Comparison of ENCODE assay signal across 9 cellular contexts in the genomic region with DNA sequence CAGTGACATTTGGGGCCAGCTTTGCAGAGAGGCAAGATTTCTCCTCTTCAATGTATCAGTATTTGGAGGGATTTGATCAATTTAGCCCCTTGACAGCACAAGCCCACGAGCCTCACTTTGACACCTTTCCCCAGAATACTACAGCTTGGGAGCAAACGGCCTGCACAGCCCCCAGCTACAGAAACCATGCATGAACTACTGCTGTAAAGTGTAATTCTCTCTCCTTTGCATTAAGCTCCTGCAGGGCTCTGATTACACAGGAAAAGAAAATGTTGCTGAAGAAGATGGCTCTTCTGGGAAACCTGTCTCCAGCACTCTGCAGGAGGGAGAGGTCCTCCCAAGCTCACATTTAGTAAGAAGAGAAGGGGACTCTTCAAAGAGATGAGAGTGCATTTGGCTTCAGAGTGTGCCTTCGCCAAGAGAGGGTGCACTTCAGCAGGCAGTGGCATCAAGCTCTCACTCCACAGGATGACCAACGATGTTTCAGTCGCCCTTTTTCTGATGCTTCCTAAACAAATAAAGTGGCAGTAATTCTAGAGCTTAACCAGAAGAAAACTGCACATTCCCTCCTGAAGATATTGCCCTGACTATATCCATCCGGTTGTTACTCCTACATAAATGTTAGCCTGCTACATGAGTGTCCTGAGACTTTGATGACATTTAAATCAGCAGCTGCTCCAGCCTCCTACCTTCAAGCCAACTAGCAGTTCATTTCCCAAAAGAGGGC.
DNase-seq lines count a peak whose midpoint lies in the region; ATAC-seq and TF ChIP-seq lines count a peak whose summit lies in the region.
"Had no signal": no experiment of that assay in that cellular context is flagged by ENCODE, and none has a peak within 500 bp of the region (broad histone marks: within the 10 kb centered on the region; RNA-seq: fewer than 3 reads in every experiment).

No MANE protein-coding gene starts in this region.

- H3K36me3 Mint-ChIP-seq in activated T-helper 2 cell treated with anti-CD3 and anti-CD28 coated beads, Interferon-gamma antibody, Interleukin-2, Interleukin-4, amounts not matched to agents 10 μg/mL and 5 μg/mL and 100 μg/mL, durations not matched to agents 14 hours and 24 hours and 36 hours (ENCODE audit: low read depth) = peaks cover 73% of the 10 kb centered on the region

- peak overlapping the region; percentile 36 for H3K27ac Mint-ChIP-seq in activated T-helper 2 cell treated with anti-CD3 and anti-CD28 coated beads, Interferon-gamma antibody, Interleukin-2, Interleukin-4, amounts not matched to agents 10 μg/mL and 5 μg/mL and 100 μg/mL, durations not matched to agents 14 hours and 24 hours and 36 hours

- peak; percentile 46 for TF ChIP-seq CTCF in hepatocyte (IDR thresholded peaks at IDR 0.05; ENCODE audit: poor library complexity)
- peak; percentile 22 to 51 (median 38) for TF ChIP-seq CTCF in tibial nerve (IDR thresholded peaks at IDR 0.05)

- DNase-seq in Daoy (ENCODE audit: low read depth) = peak; percentile 49
- no peak for DNase-seq in activated T-helper 2 cell treated with anti-CD3 and anti-CD28 coated beads, Interferon-gamma antibody, Interleukin-2, Interleukin-4, amounts not matched to agents 10 μg/mL and 5 μg/mL and 100 μg/mL, durations not matched to agents 14 hours and 24 hours and 36 hours (ENCODE audit: low spot score)
- peak; percentile 56 for DNase-seq in hepatocyte (ENCODE audit: low spot score)
- peak in 1 of 2 donors; percentile 40 for DNase-seq in tibial nerve (ENCODE audit: low spot score in 2 of 2)
- DNase-seq in NCI-H2081 treated with DMSO at 0.1 percent for 48 hours (lab: John Stamatoyannopoulos, UW) = no peak

- no peaks in the 10 kb centered on the region for H4K20me1 ChIP-seq in hepatocyte (ENCODE audit: insufficient read depth, poor library complexity, severe bottlenecking)

- TF ChIP-seq EP300 in Ishikawa (IDR thresholded peaks at IDR 0.05; ENCODE audit: borderline replicate concordance) (no peak), tibial nerve (IDR thresholded peaks at IDR 0.05) (peak in 1 of 2 donors; percentile 47)

- H3K4me1 ChIP-seq in hepatocyte (ENCODE audit: insufficient read depth) (no peaks in the 10 kb centered on the region), tibial nerve (no peaks in the 10 kb centered on the region)

- H3K27me3 ChIP-seq in hepatocyte (no peaks in the 10 kb centered on the region), tibial nerve (no peaks in the 10 kb centered on the region)
- H3K27me3 ChIP-seq: SJSA1 had no signal

- no peak overlapping the region for H3K4me3 Mint-ChIP-seq in activated T-helper 2 cell treated with anti-CD3 and anti-CD28 coated beads, Interferon-gamma antibody, Interleukin-2, Interleukin-4, amounts not matched to agents 10 μg/mL and 5 μg/mL and 100 μg/mL, durations not matched to agents 14 hours and 24 hours and 36 hours (ENCODE audit: low read depth)

- H3K27me3 Mint-ChIP-seq in activated T-helper 2 cell treated with anti-CD3 and anti-CD28 coated beads, Interferon-gamma antibody, Interleukin-2, Interleukin-4, amounts not matched to agents 10 μg/mL and 5 μg/mL and 100 μg/mL, durations not matched to agents 14 hours and 24 hours and 36 hours (ENCODE audit: low read depth) = no peaks in the 10 kb centered on the region

- no peak for TF ChIP-seq POLR2A in tibial nerve (IDR thresholded peaks at IDR 0.05)

- TF ChIP-seq RAD21 in Ishikawa (IDR thresholded peaks at IDR 0.05; ENCODE audit: low read depth) = peak; percentile 47

- 35% methylated on average over 6 of the region's 6 CpGs for WGBS in hepatocyte (ENCODE audit: low lambda C conversion rate, missing lambda C conversion rate)
- 15 to 20% methylated on average over 6 of the region's 6 CpGs for WGBS in tibial nerve, 2 donors

- no peak overlapping the region for H3K4me2 ChIP-seq in hepatocyte

- no peak for ATAC-seq in HG03432 (IDR thresholded peaks at IDR 0.05; ENCODE audit: unreplicated experiment)
- ATAC-seq in GM18519 (IDR thresholded peaks at IDR 0.05; ENCODE audit: low FRiP score, unreplicated experiment) = no peak

- H3K9me3 ChIP-seq in hepatocyte (ENCODE audit: low read depth) (no peaks in the 10 kb centered on the region), tibial nerve (peaks cover 0 to 16% (median 3%) of the 10 kb centered on the region in 4 donors)
- H3K9me3 ChIP-seq: SJSA1 had no signal

- no peak overlapping the region for H3K4me3 ChIP-seq in hepatocyte
- H3K4me3 ChIP-seq in tibial nerve = no peak overlapping the region
- H3K4me3 ChIP-seq: SJSA1 had no signal

- peaks cover 72% of the 10 kb centered on the region for H3K4me1 Mint-ChIP-seq in activated T-helper 2 cell treated with anti-CD3 and anti-CD28 coated beads, Interferon-gamma antibody, Interleukin-2, Interleukin-4, amounts not matched to agents 10 μg/mL and 5 μg/mL and 100 μg/mL, durations not matched to agents 14 hours and 24 hours and 36 hours (ENCODE audit: low read depth)

- H2AFZ ChIP-seq in hepatocyte = no peak overlapping the region

- no peak overlapping the region for H3K27ac ChIP-seq in hepatocyte
- H3K27ac ChIP-seq in tibial nerve = no peak overlapping the region
- H3K27ac ChIP-seq: SJSA1 had no signal

- H3K36me3 ChIP-seq in hepatocyte (replicated peaks; ENCODE audit: insufficient read depth, low read depth) = no peaks in the 10 kb centered on the region
- no peaks in the 10 kb centered on the region for H3K36me3 ChIP-seq in tibial nerve
- H3K36me3 ChIP-seq: SJSA1 had no signal

- H3K9me2 ChIP-seq in hepatocyte (replicated peaks; ENCODE audit: insufficient read depth) = no peaks in the 10 kb centered on the region

- H3K79me2 ChIP-seq in hepatocyte = no peaks in the 10 kb centered on the region

- H3K9me3 Mint-ChIP-seq in activated T-helper 2 cell treated with anti-CD3 and anti-CD28 coated beads, Interferon-gamma antibody, Interleukin-2, Interleukin-4, amounts not matched to agents 10 μg/mL and 5 μg/mL and 100 μg/mL, durations not matched to agents 14 hours and 24 hours and 36 hours = peaks cover 30% of the 10 kb centered on the region

- intact Hi-C loops in activated T-helper 2 cell treated with anti-CD3 and anti-CD28 coated beads, Interferon-gamma antibody, Interleukin-2, Interleukin-4, amounts not matched to agents 10 μg/mL and 5 μg/mL and 100 μg/mL, durations not matched to agents 14 hours and 24 hours and 36 hours (cut with micrococcal nuclease) = loop anchor here (5.0 kb wide), 1 partner anchor 103 kb away; no protein-coding TSS in a partner anchor

TF ChIP-seq in Ishikawa, 13 proteins besides CTCF, POLR2A, EP300 and RAD21:
- TF ChIP-seq ZBTB7A (IDR thresholded peaks at IDR 0.05; ENCODE audit: low read depth) (no peak), CEBPB (IDR thresholded peaks at IDR 0.05) (no peak), NFIC (IDR thresholded peaks at IDR 0.05) (no peak), EGR1 (IDR thresholded peaks at IDR 0.05) (no peak), FOXM1 (IDR thresholded peaks at IDR 0.05; ENCODE audit: borderline replicate concordance, low read depth) (no peak), TAF1 (IDR thresholded peaks at IDR 0.05; ENCODE audit: low read depth) (no peak), CREB1 (IDR thresholded peaks at IDR 0.05; ENCODE audit: low read depth) (no peak), YY1 (IDR thresholded peaks at IDR 0.05; ENCODE audit: low read depth) (no peak), TEAD4 (IDR thresholded peaks at IDR 0.05) (no peak), TCF12 (IDR thresholded peaks at IDR 0.05; ENCODE audit: low read depth) (no peak)
- TF ChIP-seq, protein P1, sequence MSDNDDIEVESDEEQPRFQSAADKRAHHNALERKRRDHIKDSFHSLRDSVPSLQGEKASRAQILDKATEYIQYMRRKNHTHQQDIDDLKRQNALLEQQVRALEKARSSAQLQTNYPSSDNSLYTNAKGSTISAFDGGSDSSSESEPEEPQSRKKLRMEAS (IDR thresholded peaks at IDR 0.05) = no peak
- TF ChIP-seq, protein P2, sequence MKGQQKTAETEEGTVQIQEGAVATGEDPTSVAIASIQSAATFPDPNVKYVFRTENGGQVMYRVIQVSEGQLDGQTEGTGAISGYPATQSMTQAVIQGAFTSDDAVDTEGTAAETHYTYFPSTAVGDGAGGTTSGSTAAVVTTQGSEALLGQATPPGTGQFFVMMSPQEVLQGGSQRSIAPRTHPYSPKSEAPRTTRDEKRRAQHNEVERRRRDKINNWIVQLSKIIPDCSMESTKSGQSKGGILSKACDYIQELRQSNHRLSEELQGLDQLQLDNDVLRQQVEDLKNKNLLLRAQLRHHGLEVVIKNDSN (IDR thresholded peaks at IDR 0.05) = no peak
- TF ChIP-seq, protein P3, sequence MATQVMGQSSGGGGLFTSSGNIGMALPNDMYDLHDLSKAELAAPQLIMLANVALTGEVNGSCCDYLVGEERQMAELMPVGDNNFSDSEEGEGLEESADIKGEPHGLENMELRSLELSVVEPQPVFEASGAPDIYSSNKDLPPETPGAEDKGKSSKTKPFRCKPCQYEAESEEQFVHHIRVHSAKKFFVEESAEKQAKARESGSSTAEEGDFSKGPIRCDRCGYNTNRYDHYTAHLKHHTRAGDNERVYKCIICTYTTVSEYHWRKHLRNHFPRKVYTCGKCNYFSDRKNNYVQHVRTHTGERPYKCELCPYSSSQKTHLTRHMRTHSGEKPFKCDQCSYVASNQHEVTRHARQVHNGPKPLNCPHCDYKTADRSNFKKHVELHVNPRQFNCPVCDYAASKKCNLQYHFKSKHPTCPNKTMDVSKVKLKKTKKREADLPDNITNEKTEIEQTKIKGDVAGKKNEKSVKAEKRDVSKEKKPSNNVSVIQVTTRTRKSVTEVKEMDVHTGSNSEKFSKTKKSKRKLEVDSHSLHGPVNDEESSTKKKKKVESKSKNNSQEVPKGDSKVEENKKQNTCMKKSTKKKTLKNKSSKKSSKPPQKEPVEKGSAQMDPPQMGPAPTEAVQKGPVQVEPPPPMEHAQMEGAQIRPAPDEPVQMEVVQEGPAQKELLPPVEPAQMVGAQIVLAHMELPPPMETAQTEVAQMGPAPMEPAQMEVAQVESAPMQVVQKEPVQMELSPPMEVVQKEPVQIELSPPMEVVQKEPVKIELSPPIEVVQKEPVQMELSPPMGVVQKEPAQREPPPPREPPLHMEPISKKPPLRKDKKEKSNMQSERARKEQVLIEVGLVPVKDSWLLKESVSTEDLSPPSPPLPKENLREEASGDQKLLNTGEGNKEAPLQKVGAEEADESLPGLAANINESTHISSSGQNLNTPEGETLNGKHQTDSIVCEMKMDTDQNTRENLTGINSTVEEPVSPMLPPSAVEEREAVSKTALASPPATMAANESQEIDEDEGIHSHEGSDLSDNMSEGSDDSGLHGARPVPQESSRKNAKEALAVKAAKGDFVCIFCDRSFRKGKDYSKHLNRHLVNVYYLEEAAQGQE (IDR thresholded peaks at IDR 0.05; ENCODE audit: low read depth) = no peak

Comparison
In these comparisons a context has a peak if more than half of its experiments do, and no peak if none do; other contexts are left out.
1. DNase-seq: peak in Daoy (single experiment) and hepatocyte (single experiment); none in activated T-helper 2 cell treated with anti-CD3 and anti-CD28 coated beads, Interferon-gamma antibody, Interleukin-2, Interleukin-4, amounts not matched to agents 10 μg/mL and 5 μg/mL and 100 μg/mL, durations not matched to agents 14 hours and 24 hours and 36 hours (single experiment) and NCI-H2081 treated with DMSO at 0.1 percent for 48 hours (single experiment).